In genomic region chr3:99940350-99940749, GRCh38 we compare ENCODE assay signal across 31 cellular contexts.
DNase-seq lines count a peak whose midpoint lies in the region; ATAC-seq and TF ChIP-seq lines count a peak whose summit lies in the region.
"Had no signal": no experiment of that assay in that cellular context is flagged by ENCODE, and none has a peak within 500 bp of the region (broad histone marks: within the 10 kb centered on the region; RNA-seq: fewer than 3 reads in every experiment).

No MANE protein-coding gene starts in this region.

- ATAC-seq in heart right ventricle (no peak), Right ventricle myocardium inferior (no peak), psoas muscle (no peak)
- ATAC-seq in naive thymus-derived CD8-positive, alpha-beta T cell = no peak
- ATAC-seq: A549, lower lobe of right lung had no signal

- POLR2A ChIA-PET in naive thymus-derived CD8-positive, alpha-beta T cell (lab: Charles Lee) = no interaction called here

- H3K4me1 ChIP-seq in heart right ventricle = peaks cover 6 to 59% (median 52%) of the 10 kb centered on the region in 9 donors
- peaks cover 60% of the 10 kb centered on the region for H3K4me1 ChIP-seq in psoas muscle

- intact Hi-C loops in heart right ventricle (cut with DNase I) (loop anchor here in 1 of 10 donors (10.0 kb wide), 1 partner anchor 94 kb away; no protein-coding TSS in a partner anchor), Right ventricle myocardium inferior (cut with DNase I) (no loop called here), psoas muscle (cut with DNase I) (no loop called here)

- H3K27ac Mint-ChIP-seq in chondrocyte (ENCODE audit: unreplicated experiment) (peak overlapping the region; percentile 13), type B pancreatic cell (peak overlapping the region; percentile 34)
- H3K27ac Mint-ChIP-seq in naive thymus-derived CD8-positive, alpha-beta T cell = no peak overlapping the region
- H3K27ac Mint-ChIP-seq: activated naive CD8-positive, alpha-beta T cell treated with anti-CD3 and anti-CD28 coated beads, Interleukin-2, amount 10 ng/mL, durations not matched to agents 7 days and 5 days; activated T-cell treated with anti-CD3 and anti-CD28 coated beads, Interleukin-2, amount 50 U/mL, for 24 hours; nephron progenitor cell had no signal

- H3K27me3 Mint-ChIP-seq in chondrocyte (ENCODE audit: low read depth) (no peaks in the 10 kb centered on the region), type B pancreatic cell (no peaks in the 10 kb centered on the region)
- no peaks in the 10 kb centered on the region for H3K27me3 Mint-ChIP-seq in naive thymus-derived CD8-positive, alpha-beta T cell
- H3K27me3 Mint-ChIP-seq: activated naive CD8-positive, alpha-beta T cell treated with anti-CD3 and anti-CD28 coated beads, Interleukin-2, amount 10 ng/mL, durations not matched to agents 7 days and 5 days; activated T-cell treated with anti-CD3 and anti-CD28 coated beads, Interleukin-2, amount 50 U/mL, for 24 hours had no signal

- H3K9me3 ChIP-seq in heart right ventricle (no peaks in the 10 kb centered on the region), psoas muscle (no peaks in the 10 kb centered on the region)
- H3K9me3 ChIP-seq: A549, lower lobe of right lung, SJSA1, spleen had no signal

- H3K36me3 ChIP-seq in heart right ventricle = no peaks in the 10 kb centered on the region
- H3K36me3 ChIP-seq in psoas muscle (ENCODE audit: insufficient read depth in 1 of 2, low read depth in 1 of 2) = no peaks in the 10 kb centered on the region
- H3K36me3 ChIP-seq: lower lobe of right lung, SJSA1, spleen had no signal

- TF ChIP-seq CTCF in heart right ventricle (IDR thresholded peaks at IDR 0.05) (no peak), chondrocyte (IDR thresholded peaks at IDR 0.05) (no peak), psoas muscle (IDR thresholded peaks at IDR 0.05) (no peak), type B pancreatic cell (conservative IDR thresholded peaks at IDR 0.05) (no peak)

- H3K27ac ChIP-seq in heart right ventricle (peak overlapping the region in 7 of 10 donors; percentile 10 to 70 (median 34)), psoas muscle (peak overlapping the region; percentile 50)
- H3K27ac ChIP-seq: A549, lower lobe of right lung, SJSA1, spleen had no signal

- H3K36me3 Mint-ChIP-seq in chondrocyte (ENCODE audit: low read depth) = no peaks in the 10 kb centered on the region
- H3K36me3 Mint-ChIP-seq in type B pancreatic cell = peaks cover 8% of the 10 kb centered on the region
- H3K36me3 Mint-ChIP-seq in naive thymus-derived CD8-positive, alpha-beta T cell = peaks cover 0 to 5% (median 0%) of the 10 kb centered on the region in 3 donors

- no peaks in the 10 kb centered on the region for H3K27me3 ChIP-seq in heart right ventricle
- H3K27me3 ChIP-seq in psoas muscle (ENCODE audit: insufficient read depth in 3 of 3, low read length in 2 of 3) = no peaks in the 10 kb centered on the region
- H3K27me3 ChIP-seq: SJSA1, spleen had no signal

- WGBS in heart right ventricle, 2 donors = 76 to 80% methylated on average over 2 of the region's 2 CpGs
- 64 to 84% (median 73%) methylated on average over 2 of the region's 2 CpGs for WGBS in psoas muscle, 3 donors

- peaks cover 63% of the 10 kb centered on the region for H3K4me1 Mint-ChIP-seq in chondrocyte (ENCODE audit: low read depth)
- peaks cover 40% of the 10 kb centered on the region for H3K4me1 Mint-ChIP-seq in type B pancreatic cell (ENCODE audit: unreplicated experiment)
- peaks cover 9 to 36% (median 16%) of the 10 kb centered on the region in 4 donors for H3K4me1 Mint-ChIP-seq in naive thymus-derived CD8-positive, alpha-beta T cell

- H3K4me3 ChIP-seq in heart right ventricle (no peak overlapping the region), psoas muscle (no peak overlapping the region)
- H3K4me3 ChIP-seq: A549, lower lobe of right lung, SJSA1, spleen had no signal

- H3K4me3 Mint-ChIP-seq in chondrocyte (ENCODE audit: unreplicated experiment) (no peak overlapping the region), type B pancreatic cell (no peak overlapping the region)
- no peak overlapping the region for H3K4me3 Mint-ChIP-seq in naive thymus-derived CD8-positive, alpha-beta T cell
- H3K4me3 Mint-ChIP-seq: activated naive CD8-positive, alpha-beta T cell treated with anti-CD3 and anti-CD28 coated beads, Interleukin-2, amount 10 ng/mL, durations not matched to agents 7 days and 5 days; activated T-cell treated with anti-CD3 and anti-CD28 coated beads, Interleukin-2, amount 50 U/mL, for 24 hours; nephron progenitor cell had no signal

- DNase-seq in heart right ventricle (no peak), Right ventricle myocardium inferior (ENCODE audit: missing footprints) (no peak), chondrocyte (ENCODE audit: low spot score) (no peak), psoas muscle (no peak), type B pancreatic cell (ENCODE audit: extremely low spot score, unreplicated experiment) (no peak), NCI-H2196 treated with DMSO at 0.1 percent for 48 hours (lab: John Stamatoyannopoulos, UW; ENCODE audit: unreplicated experiment) (no peak), HuH-7 (ENCODE audit: low spot score) (no peak)
- DNase-seq in naive thymus-derived CD8-positive, alpha-beta T cell = no peak
- DNase-seq: activated CD4-positive, alpha-beta T cell treated with anti-CD3 and anti-CD28 coated beads for 48 hours; activated effector memory CD4-positive, alpha-beta T cell treated with anti-CD3 and anti-CD28 coated beads, Interleukin-2, amount 50 U/mL, for 16 hours; activated naive CD8-positive, alpha-beta T cell treated with anti-CD3 and anti-CD28 coated beads, Interleukin-2, amount 10 ng/mL, durations not matched to agents 7 days and 5 days; activated T-cell treated with anti-CD3 and anti-CD28 coated beads, Interleukin-2, amount 50 U/mL, for 24 hours; Calu3; caudate nucleus; DMS79; erythroblast; GDM1; HCEC 1CT; head of caudate nucleus; kidney; lower lobe of right lung; NCI-H1048; NCI-H446; NCI-H748 treated with DMSO at 0.1 percent for 48 hours; nephron progenitor cell; spleen; stimulated activated CD4-positive, alpha-beta T cell treated with anti-CD3 and anti-CD28 coated beads, Interleukin-2, amount 100 ng/mL, for 24 hours; stimulated activated CD8-positive, alpha-beta memory T cell treated with anti-CD3 and anti-CD28 coated beads, Interleukin-4, amount 100 ng/mL, for 48 hours; T1000 had no signal

- H3K9me3 Mint-ChIP-seq in chondrocyte (ENCODE audit: low read depth) (no peaks in the 10 kb centered on the region), type B pancreatic cell (peaks cover 8% of the 10 kb centered on the region)
- no peaks in the 10 kb centered on the region for H3K9me3 Mint-ChIP-seq in naive thymus-derived CD8-positive, alpha-beta T cell
- H3K9me3 Mint-ChIP-seq: activated naive CD8-positive, alpha-beta T cell treated with anti-CD3 and anti-CD28 coated beads, Interleukin-2, amount 10 ng/mL, durations not matched to agents 7 days and 5 days; activated T-cell treated with anti-CD3 and anti-CD28 coated beads, Interleukin-2, amount 50 U/mL, for 24 hours; nephron progenitor cell had no signal

Comparison
In these comparisons a context has a peak if more than half of its experiments do, and no peak if none do; other contexts are left out.
1. H3K27ac Mint-ChIP-seq: peak in chondrocyte (single experiment) and type B pancreatic cell (single experiment); none in naive thymus-derived CD8-positive, alpha-beta T cell (0 of 10).